Comparison of ENCODE assay signal across 26 cellular contexts in the genomic region with DNA sequence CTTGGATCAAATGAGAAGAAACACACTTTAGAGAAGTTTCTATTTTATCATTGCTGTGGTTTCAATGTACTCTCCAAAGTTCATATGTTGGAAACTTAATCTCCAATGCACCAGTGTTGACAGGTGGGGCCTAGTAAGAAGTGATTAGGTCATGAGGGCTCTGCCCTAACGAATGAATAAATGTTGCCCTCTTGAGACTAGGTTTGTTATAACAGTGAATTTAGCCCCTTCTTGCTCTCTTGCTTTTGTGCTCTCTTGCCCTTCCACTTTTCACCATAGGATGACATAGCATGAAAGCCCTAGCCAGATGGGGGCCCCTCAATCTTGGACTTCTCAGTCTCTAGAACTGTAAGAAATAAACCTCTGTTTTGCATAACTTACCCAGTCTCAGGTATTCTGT.
DNase-seq lines count a peak whose midpoint lies in the region; ATAC-seq and TF ChIP-seq lines count a peak whose summit lies in the region.
"Had no signal": no experiment of that assay in that cellular context is flagged by ENCODE, and none has a peak within 500 bp of the region (broad histone marks: within the 10 kb centered on the region; RNA-seq: fewer than 3 reads in every experiment).

No MANE protein-coding gene starts in this region.

- H3K4me1 Mint-ChIP-seq in neural crest cell: peaks cover 5% of the 10 kb centered on the region
- no peaks in the 10 kb centered on the region for H3K4me1 Mint-ChIP-seq in activated CD4-positive, alpha-beta memory T cell treated with anti-CD3 and anti-CD28 coated beads for 36 hours (ENCODE audit: low read depth)
- H3K4me1 Mint-ChIP-seq: CD4-positive, alpha-beta memory T cell had no signal

- no peaks in the 10 kb centered on the region for H3K9me3 Mint-ChIP-seq in neural crest cell
- H3K9me3 Mint-ChIP-seq in activated CD4-positive, alpha-beta memory T cell treated with anti-CD3 and anti-CD28 coated beads for 36 hours: peaks cover 8% of the 10 kb centered on the region

- no peaks in the 10 kb centered on the region for H3K27me3 Mint-ChIP-seq in neural crest cell (ENCODE audit: low read depth)
- no peaks in the 10 kb centered on the region for H3K27me3 Mint-ChIP-seq in activated CD4-positive, alpha-beta memory T cell treated with anti-CD3 and anti-CD28 coated beads for 36 hours
- H3K27me3 Mint-ChIP-seq: activated naive CD8-positive, alpha-beta T cell; CD4-positive, alpha-beta memory T cell; natural killer cell treated with Interleukin-12 subunit alpha and Interleukin-12 subunit beta and Interleukin-15 and Interleukin-18, amount 100 ng/mL, for 72 hours had no signal

- intact Hi-C loops in activated CD4-positive, alpha-beta memory T cell treated with anti-CD3 and anti-CD28 coated beads for 36 hours (cut with micrococcal nuclease): no loop called here

- TF ChIP-seq CTCF in neural crest cell (conservative IDR thresholded peaks at IDR 0.05): no peak

- no peaks in the 10 kb centered on the region for H3K36me3 Mint-ChIP-seq in neural crest cell (ENCODE audit: low read depth)
- H3K36me3 Mint-ChIP-seq in activated CD4-positive, alpha-beta memory T cell treated with anti-CD3 and anti-CD28 coated beads for 36 hours: no peaks in the 10 kb centered on the region
- H3K36me3 Mint-ChIP-seq: activated naive CD8-positive, alpha-beta T cell; CD4-positive, alpha-beta memory T cell had no signal

- in situ Hi-C loops in SK-MEL-5 (cut with HindIII; ENCODE audit: low pct_unique_long_range_greater_than_20kb, low sequenced_read_pairs): no loop called here

- peak overlapping the region; percentile 74 for H3K27ac Mint-ChIP-seq in neural crest cell (ENCODE audit: unreplicated experiment)
- no peak overlapping the region for H3K27ac Mint-ChIP-seq in activated CD4-positive, alpha-beta memory T cell treated with anti-CD3 and anti-CD28 coated beads for 36 hours
- H3K27ac Mint-ChIP-seq: activated naive CD8-positive, alpha-beta T cell; activated T-helper 2 cell treated with anti-CD3 and anti-CD28 coated beads, Interferon-gamma antibody, Interleukin-2, Interleukin-4, amounts not matched to agents 10 μg/mL and 5 μg/mL and 100 μg/mL, durations not matched to agents 14 hours and 24 hours and 36 hours; CD4-positive, alpha-beta memory T cell; natural killer cell treated with Interleukin-12 subunit alpha and Interleukin-12 subunit beta and Interleukin-15 and Interleukin-18, amount 100 ng/mL, for 72 hours had no signal

- POLR2A ChIA-PET in activated CD4-positive, alpha-beta memory T cell treated with anti-CD3 and anti-CD28 coated beads for 36 hours (lab: Charles Lee): no interaction called here

- no peak overlapping the region for H3K4me3 Mint-ChIP-seq in neural crest cell
- H3K4me3 Mint-ChIP-seq in activated CD4-positive, alpha-beta memory T cell treated with anti-CD3 and anti-CD28 coated beads for 36 hours: no peak overlapping the region
- H3K4me3 Mint-ChIP-seq: activated naive CD8-positive, alpha-beta T cell; CD4-positive, alpha-beta memory T cell; natural killer cell treated with Interleukin-12 subunit alpha and Interleukin-12 subunit beta and Interleukin-15 and Interleukin-18, amount 100 ng/mL, for 72 hours had no signal

- CTCF ChIA-PET in activated CD4-positive, alpha-beta memory T cell treated with anti-CD3 and anti-CD28 coated beads for 36 hours (lab: Charles Lee): no interaction called here

- DNase-seq in NCI-H526 treated with DMSO at 0.1 percent for 48 hours (lab: John Stamatoyannopoulos, UW) (peak; percentile 1), NCI-H526 (lab: John Stamatoyannopoulos, UW) (no peak), NCI-H2171 treated with DMSO at 0.1 percent for 48 hours (lab: John Stamatoyannopoulos, UW) (peak; percentile 56), SK-MEL-5 (ENCODE audit: low read depth, low spot score) (peak; percentile 23), neural crest cell (ENCODE audit: low read depth, low spot score) (no peak)
- no peak for DNase-seq in activated naive CD4-positive, alpha-beta T cell treated with Interleukin-2 at 50 U/mL for 16 hours
- DNase-seq in activated CD4-positive, alpha-beta memory T cell treated with anti-CD3 and anti-CD28 coated beads for 36 hours: no peak
- DNase-seq: activated CD4-positive, alpha-beta T cell treated with anti-CD3 and anti-CD28 coated beads, Interleukin-2, amount 50 U/mL, for 48 hours; activated CD8-positive, alpha-beta memory T cell treated with anti-CD3 and anti-CD28 coated beads, Interleukin-2, amount 50 U/mL, for 48 hours; CD4-positive, alpha-beta memory T cell; colonic mucosa; effector CD8-positive, alpha-beta T cell; kidney glomerular epithelial cell; lower lobe of right lung; NCI-H2081 treated with DMSO at 0.1 percent for 48 hours; pancreas; T1000; tibial artery had no signal

- no peak for ATAC-seq in GM21529 (IDR thresholded peaks at IDR 0.05; ENCODE audit: unreplicated experiment)
- ATAC-seq: A549; HCT116; K562; lower lobe of right lung; natural killer cell treated with Interleukin-12 subunit alpha and Interleukin-12 subunit beta and Interleukin-15 and Interleukin-18, amount 100 ng/mL, for 72 hours; pancreas; Right ventricle myocardium inferior had no signal

Comparison
In these comparisons a context has a peak if more than half of its experiments do, and no peak if none do; other contexts are left out.
1. DNase-seq: peak in NCI-H526 treated with DMSO at 0.1 percent for 48 hours (single experiment), NCI-H2171 treated with DMSO at 0.1 percent for 48 hours (single experiment) and SK-MEL-5 (single experiment); none in NCI-H526 (0 of 2), neural crest cell (single experiment), activated naive CD4-positive, alpha-beta T cell treated with Interleukin-2 at 50 U/mL for 16 hours (single experiment) and activated CD4-positive, alpha-beta memory T cell treated with anti-CD3 and anti-CD28 coated beads for 36 hours (single experiment).